Comparison of ENCODE assay signal across 8 cellular contexts in genomic region chr19:7868671-7869452, GRCh38. TPM values are rescaled to one million over a fixed set of nuclear protein-coding genes. Genes with fewer than 3 reads are reported as not detected.
DNase-seq lines count a peak whose midpoint lies in the region; ATAC-seq and TF ChIP-seq lines count a peak whose summit lies in the region.

No MANE protein-coding gene starts in this region.

- TF ChIP-seq POLR2A in right lobe of liver (IDR thresholded peaks at IDR 0.05) = no peak

- H3K27me3 ChIP-seq in DOHH2 (ENCODE audit: control insufficient read depth, low read length) (peaks cover 17% of the 10 kb centered on the region), KMS-11 (ENCODE audit: insufficient read depth, low read depth) (no peaks in the 10 kb centered on the region; the same call in 1 of the 2 replicates), right lobe of liver (no peaks in the 10 kb centered on the region)

- peaks cover 9% of the 10 kb centered on the region for H3F3A ChIP-seq in DOHH2 (ENCODE audit: control insufficient read depth, insufficient read depth)

- WGBS in right lobe of liver (ENCODE audit: insufficient coverage, low coverage, low lambda C conversion rate, missing lambda C conversion rate) = 6% methylated on average over 2 of the region's 67 CpGs

- peak; percentile 53 for ATAC-seq in GM21737 (IDR thresholded peaks at IDR 0.05; ENCODE audit: unreplicated experiment)
- peak; percentile 84 to 87 for ATAC-seq in activated CD4-positive, CD25-positive, alpha-beta regulatory T cell treated with anti-CD3 and anti-CD28 coated beads, Interleukin-2, amount 50 U/mL, for 24 hours
- peak; percentile 67 to 85 (median 74) for ATAC-seq in right lobe of liver

- TF ChIP-seq CTCF in DOHH2 (IDR thresholded peaks at IDR 0.05; ENCODE audit: low read depth, low read length, poor library complexity, severe bottlenecking) (peak; percentile 74), KMS-11 (conservative IDR thresholded peaks at IDR 0.05; ENCODE audit: low read depth, low read length) (peak; percentile 61), right lobe of liver (IDR thresholded peaks at IDR 0.05) (peak; percentile 78 to 95 (median 83))

- no peaks in the 10 kb centered on the region for H3K9me2 ChIP-seq in DOHH2 (replicated peaks; ENCODE audit: control insufficient read depth, low read length)

- DNase-seq in cerebellum (ENCODE audit: low spot score) (peak; percentile 72), right lobe of liver (peak; percentile 74 to 82 (median 78)), NCI-H748 (lab: John Stamatoyannopoulos, UW; ENCODE audit: unreplicated experiment) (no peak)
- peak; percentile 72 to 80 for DNase-seq in stimulated activated CD4-positive, alpha-beta T cell treated with anti-CD3 and anti-CD28 coated beads, Interleukin-4, amount 100 ng/mL, for 48 hours (ENCODE audit: low read depth in 2 of 2)

- no peaks in the 10 kb centered on the region for H4K20me1 ChIP-seq in DOHH2 (ENCODE audit: control insufficient read depth, insufficient read depth, low read depth, low read length)
- H4K20me1 ChIP-seq in KMS-11 (ENCODE audit: insufficient read depth) = no peaks in the 10 kb centered on the region

- H3K79me2 ChIP-seq in DOHH2 (ENCODE audit: control insufficient read depth, low read length) (no peaks in the 10 kb centered on the region), KMS-11 (ENCODE audit: insufficient read depth, low read depth) (no peaks in the 10 kb centered on the region)

- H3K9me3 ChIP-seq in DOHH2 (ENCODE audit: control insufficient read depth, insufficient read depth, low read length) (no peaks in the 10 kb centered on the region; the same call in 1 of the 2 replicates), right lobe of liver (no peaks in the 10 kb centered on the region)

- H3K4me1 ChIP-seq in DOHH2 (ENCODE audit: control insufficient read depth, low read length) (peaks cover 44% of the 10 kb centered on the region), KMS-11 (ENCODE audit: low read depth, poor library complexity, severe bottlenecking) (peaks cover 36% of the 10 kb centered on the region), right lobe of liver (peaks cover 0 to 6% (median 0%) of the 10 kb centered on the region in 4 donors)

- H3K36me3 ChIP-seq in DOHH2 (ENCODE audit: control insufficient read depth, low read length) = no peaks in the 10 kb centered on the region
- no peaks in the 10 kb centered on the region for H3K36me3 ChIP-seq in KMS-11 (ENCODE audit: insufficient read depth)
- no peaks in the 10 kb centered on the region for H3K36me3 ChIP-seq in right lobe of liver

- H3K4me2 ChIP-seq in DOHH2 (ENCODE audit: low read length) (peak overlapping the region; percentile 99), KMS-11 (peak overlapping the region; percentile 90)

- peak overlapping the region; percentile 85 for H2AFZ ChIP-seq in KMS-11 (ENCODE audit: low read depth)

- peak overlapping the region; percentile 75 for H3K4me3 ChIP-seq in DOHH2 (ENCODE audit: low read length)
- no peak overlapping the region for H3K4me3 ChIP-seq in KMS-11 (IDR thresholded peaks at IDR 0.05; ENCODE audit: insufficient read depth, low read depth, low read length)
- H3K4me3 ChIP-seq in right lobe of liver = peak overlapping the region; percentile 39 to 56 (median 43)

- H3K27ac ChIP-seq in DOHH2 (ENCODE audit: low read depth, low read length) = no peak overlapping the region
- peak overlapping the region; percentile 69 for H3K27ac ChIP-seq in KMS-11
- H3K27ac ChIP-seq in right lobe of liver = no peak overlapping the region

- intact Hi-C loops in right lobe of liver (cut with DNase I) = no loop called here

- H3K9ac ChIP-seq in KMS-11 = peak overlapping the region; percentile 56; the same call in 1 of the 2 replicates

RNA-seq across cellular contexts. Expression of gene PRR36, which starts 5.3 kb away (rescaled TPM):
- total RNA-seq in cerebellum (2.4 TPM), right lobe of liver (under 1 TPM in 4 of 6 experiments, not detected in 2; 0.07 to 0.37 (median 0.12) TPM)

RNA-seq across cellular contexts. Expression of gene LRRC8E, which starts 19.4 kb away (rescaled TPM):
- total RNA-seq in cerebellum (not detected), right lobe of liver (1 to 10 TPM; 1.5 to 9.6 (median 3.5) TPM)

RNA-seq across cellular contexts. Expression of gene MAP2K7, which starts 34.8 kb away (rescaled TPM):
- 8.5 TPM for total RNA-seq in cerebellum
- total RNA-seq in right lobe of liver = 10 to 100 TPM in 5 of 6 experiments, 1 to 10 TPM in 1; 9.7 to 22.1 (median 15.6) TPM

RNA-seq across cellular contexts. Expression of gene EVI5L, which starts 38.8 kb away (rescaled TPM):
- total RNA-seq in cerebellum (24.7 TPM), right lobe of liver (1 to 10 TPM; 3.7 to 6.3 (median 4.9) TPM)

RNA-seq across cellular contexts. Expression of gene TGFBR3L, which starts 45.8 kb away (rescaled TPM):
- total RNA-seq in cerebellum = not detected
- total RNA-seq in right lobe of liver = 1 to 10 TPM in 3 of 6 experiments, under 1 TPM in 3; 0.42 to 2.9 (median 1.3) TPM
